ENCODE assay signal across 2 cellular contexts in genomic region chr11:106369224-106369623, GRCh38.
TF ChIP-seq lines count a peak whose summit lies in the region.

No MANE protein-coding gene starts in this region.

TF ChIP-seq in SK-N-SH, 30 proteins besides CTCF, POLR2A, EP300 and RAD21:
- TF ChIP-seq NRF1 (IDR thresholded peaks at IDR 0.05; ENCODE audit: low read depth, low read length) (no peak), SMC3 (IDR thresholded peaks at IDR 0.05; ENCODE audit: low read depth, low read length) (no peak), USF1 (IDR thresholded peaks at IDR 0.05; ENCODE audit: borderline replicate concordance, low read depth) (no peak), TEAD4 (IDR thresholded peaks at IDR 0.05; ENCODE audit: borderline replicate concordance, insufficient read depth) (no peak), RFX5 (IDR thresholded peaks at IDR 0.05; ENCODE audit: low read length) (no peak), RXRA (IDR thresholded peaks at IDR 0.05; ENCODE audit: borderline replicate concordance, low read depth) (no peak), POLR2AphosphoS5 (IDR thresholded peaks at IDR 0.05; ENCODE audit: low read depth, low read length) (no peak), NFIC (IDR thresholded peaks at IDR 0.05; ENCODE audit: borderline replicate concordance) (no peak), PBX3 (IDR thresholded peaks at IDR 0.05) (no peak)

TF ChIP-seq in H1, 55 proteins besides CTCF, POLR2A, EP300 and RAD21:
- TF ChIP-seq HDAC2 (IDR thresholded peaks at IDR 0.05; ENCODE audit: borderline replicate concordance in 1 of 2, low read depth in 2 of 2, low read length in 2 of 2) (no peak), E2F6 (IDR thresholded peaks at IDR 0.05) (no peak), SIRT6 (IDR thresholded peaks at IDR 0.05; ENCODE audit: low read length) (no peak), POU5F1 (IDR thresholded peaks at IDR 0.05; ENCODE audit: low read depth, low read length) (no peak), ATF3 (IDR thresholded peaks at IDR 0.05; ENCODE audit: insufficient read depth, low read depth, low read length) (no peak), MAX (IDR thresholded peaks at IDR 0.05) (no peak), JUN (IDR thresholded peaks at IDR 0.05; ENCODE audit: low read depth, low read length) (no peak), TCF12 (IDR thresholded peaks at IDR 0.05; ENCODE audit: low read depth, low read length) (no peak), USF2 (IDR thresholded peaks at IDR 0.05; ENCODE audit: low read length) (no peak), CBX5 (IDR thresholded peaks at IDR 0.05; ENCODE audit: low read depth, low read length) (no peak), CBX8 (IDR thresholded peaks at IDR 0.05; ENCODE audit: borderline replicate concordance, low read depth, low read length) (no peak), SP1 (IDR thresholded peaks at IDR 0.05; ENCODE audit: low read depth, low read length) (no peak), ASH2L (IDR thresholded peaks at IDR 0.05; ENCODE audit: low read length) (no peak), KDM1A (IDR thresholded peaks at IDR 0.05; ENCODE audit: borderline replicate concordance, low read length) (no peak), SP2 (IDR thresholded peaks at IDR 0.05; ENCODE audit: low read length) (no peak)
